ENCODE assay signal across 8 cellular contexts in the genomic region with DNA sequence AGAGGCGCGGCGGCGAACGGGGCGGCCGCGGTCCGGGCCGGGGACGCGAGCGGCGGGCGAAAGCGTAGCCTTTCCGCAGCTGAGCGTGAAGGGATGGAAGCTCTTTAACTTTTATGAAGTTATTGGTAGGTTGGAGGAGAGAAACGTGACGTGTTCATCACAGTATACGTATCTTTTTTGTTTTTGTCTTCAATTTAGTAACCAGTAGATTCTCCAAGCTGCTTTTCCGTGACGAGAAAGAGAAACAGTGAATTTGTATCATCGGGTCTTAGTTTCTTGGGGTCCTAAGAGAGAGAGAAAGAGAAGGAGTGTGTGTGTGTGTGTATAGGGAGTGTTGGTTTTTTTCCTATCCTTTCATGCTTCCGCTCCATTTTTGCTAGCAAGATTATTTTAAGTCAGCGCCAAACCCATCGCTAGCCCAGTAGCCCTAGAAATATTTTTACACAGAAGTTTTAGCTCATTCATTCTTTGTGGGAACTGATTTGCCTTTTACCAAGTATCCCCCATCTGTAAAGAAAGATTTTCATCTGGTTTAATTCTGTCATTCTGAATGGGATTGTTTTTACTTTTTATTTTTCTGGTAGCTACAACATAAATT. TPM values are rescaled to one million over a fixed set of nuclear protein-coding genes. Genes with fewer than 3 reads are reported as not detected.
A peak's percentile ranks its signal among the peaks of the same experiment; 100 is the strongest.
DNase-seq lines count a peak whose midpoint lies in the region; ATAC-seq and TF ChIP-seq lines count a peak whose summit lies in the region.

No MANE protein-coding gene starts in this region.

- no peaks in the 10 kb centered on the region for H3K27me3 Mint-ChIP-seq in naive thymus-derived CD4-positive, alpha-beta T cell

- POLR2A ChIA-PET in BJ (lab: Charles Lee), result no interaction called here
- POLR2A ChIA-PET in naive thymus-derived CD4-positive, alpha-beta T cell (lab: Charles Lee), result interaction anchor here (0.6 to 1.9 kb wide), 10 partner anchors 11 to 1052 kb away, joined by 3 to 13 read pairs (median 4); partner anchors contain the start of genes CAPN10, HDLBP and SEPTIN2

- H3K9ac ChIP-seq in HUES64 (ENCODE audit: low read depth, low read length), result peak overlapping the region; percentile 100

- TF ChIP-seq CTCF in BJ (IDR thresholded peaks at IDR 0.05; ENCODE audit: insufficient read depth, low read depth, low read length) (no peak), foreskin keratinocyte (conservative IDR thresholded peaks at IDR 0.05) (no peak)

- CTCF ChIA-PET in BJ (lab: Yijun Ruan, JAX), result interaction anchor here (1.4 to 2.0 kb wide), 2 partner anchors 10 to 11 kb away, joined by 3 to 4 read pairs; no protein-coding TSS in a partner anchor
- CTCF ChIA-PET in naive thymus-derived CD4-positive, alpha-beta T cell (lab: Charles Lee), result interaction anchor here (1.1 kb wide), 1 partner anchor 28 kb away, joined by 5 read pairs; no protein-coding TSS in a partner anchor

- H3K27ac Mint-ChIP-seq in naive thymus-derived CD4-positive, alpha-beta T cell, result peak overlapping the region; percentile 28 to 98 (median 94)

- H3K4me3 ChIP-seq in BJ (ENCODE audit: low read depth, low read length), result peak overlapping the region; percentile 94
- peak overlapping the region; percentile 100 for H3K4me3 ChIP-seq in HUES64 (ENCODE audit: low read length)
- peak overlapping the region; percentile 99 for H3K4me3 ChIP-seq in naive thymus-derived CD4-positive, alpha-beta T cell (ENCODE audit: low read length)

- H3K9me3 ChIP-seq in HUES64 (ENCODE audit: insufficient read depth, low read depth, low read length), result peaks cover 12% of the 10 kb centered on the region
- no peaks in the 10 kb centered on the region for H3K9me3 ChIP-seq in naive thymus-derived CD4-positive, alpha-beta T cell (ENCODE audit: control insufficient read depth in 2 of 3, low read length in 3 of 3)

- peaks cover 0 to 3% (median 0%) of the 10 kb centered on the region in 11 donors for H3K9me3 Mint-ChIP-seq in naive thymus-derived CD4-positive, alpha-beta T cell

- no peaks in the 10 kb centered on the region for H3K27me3 ChIP-seq in BJ (ENCODE audit: control insufficient read depth, insufficient read depth, low read length)
- H3K27me3 ChIP-seq in HUES64 (ENCODE audit: insufficient read depth, low read length), result no peaks in the 10 kb centered on the region
- no peaks in the 10 kb centered on the region for H3K27me3 ChIP-seq in naive thymus-derived CD4-positive, alpha-beta T cell (ENCODE audit: control insufficient read depth in 2 of 2, insufficient read depth in 2 of 2, low read length in 2 of 2)
- no peaks in the 10 kb centered on the region for H3K27me3 ChIP-seq in foreskin keratinocyte

- peak overlapping the region; percentile 100; the same call in 1 of the 2 replicates for H3K27ac ChIP-seq in HUES64 (ENCODE audit: low read depth, low read length)
- peak overlapping the region; percentile 99 for H3K27ac ChIP-seq in naive thymus-derived CD4-positive, alpha-beta T cell (ENCODE audit: low read depth, low read length)
- no peak overlapping the region for H3K27ac ChIP-seq in foreskin keratinocyte

- no peak for ATAC-seq in naive thymus-derived CD4-positive, alpha-beta T cell
- ATAC-seq in foreskin keratinocyte (no peak), GM21526 (IDR thresholded peaks at IDR 0.05; ENCODE audit: low FRiP score, unreplicated experiment) (no peak)

- H3K36me3 ChIP-seq in BJ (ENCODE audit: control insufficient read depth, insufficient read depth, low read length) (peaks cover 9% of the 10 kb centered on the region), HUES64 (ENCODE audit: insufficient read depth, low read length) (peaks cover 35% of the 10 kb centered on the region)
- H3K36me3 ChIP-seq in naive thymus-derived CD4-positive, alpha-beta T cell (ENCODE audit: control insufficient read depth in 2 of 3, insufficient read depth in 3 of 3, low read length in 3 of 3), result peaks cover 0 to 11% (median 0%) of the 10 kb centered on the region in 3 experiments

- peaks cover 45 to 66% (median 60%) of the 10 kb centered on the region in 7 donors for H3K4me1 Mint-ChIP-seq in naive thymus-derived CD4-positive, alpha-beta T cell

- 6% methylated on average over 27 of the region's 27 CpGs for WGBS in HUES64

- DNase-seq in BJ (ENCODE audit: low read depth) (no peak), foreskin keratinocyte (no peak), NCI-H524 treated with DMSO at 0.1 percent for 48 hours (lab: John Stamatoyannopoulos, UW) (no peak), superior temporal gyrus (ENCODE audit: extremely low spot score) (no peak)
- DNase-seq in central memory CD4-positive, alpha-beta T cell, result peak; percentile 52
- peak in 6 of 9 donors; percentile 40 to 74 (median 55) for DNase-seq in naive thymus-derived CD4-positive, alpha-beta T cell

- intact Hi-C loops in naive thymus-derived CD4-positive, alpha-beta T cell (cut with micrococcal nuclease), result loop anchor here (1.0 to 5.0 kb wide), 3 partner anchors 64 to 1051 kb away; partner anchors contain the start of genes CAPN10 (in 1 of the 2), ING5 (in 1 of the 2) and PASK (in 1 of the 2)

- H3K4me1 ChIP-seq in HUES64 (ENCODE audit: insufficient read depth, low read length) (peaks cover 3% of the 10 kb centered on the region; the same call in 1 of the 2 replicates), foreskin keratinocyte (no peaks in the 10 kb centered on the region)
- H3K4me1 ChIP-seq in naive thymus-derived CD4-positive, alpha-beta T cell (ENCODE audit: control insufficient read depth in 2 of 2, insufficient read depth in 2 of 2, low read length in 2 of 2), result peaks cover 26 to 27% of the 10 kb centered on the region in 2 donors

- peaks cover 0 to 18% (median 0%) of the 10 kb centered on the region in 5 donors for H3K36me3 Mint-ChIP-seq in naive thymus-derived CD4-positive, alpha-beta T cell

- H3K4me3 Mint-ChIP-seq in naive thymus-derived CD4-positive, alpha-beta T cell, result peak overlapping the region; percentile 83 to 98 (median 92)

RNA-seq across cellular contexts. Expression of gene ATG4B, which starts 0.7 kb away (rescaled TPM):
- polyA plus RNA-seq in BJ (2011; rRNA removed) (79.8 and 122 TPM in 2 replicates), foreskin keratinocyte (53.9 and 59.1 TPM in 2 replicates)
- 102 and 113 TPM in 2 replicates for polyA minus RNA-seq in BJ (2011; rRNA and poly(A)+ RNA removed)
- polyA plus RNA-seq in HUES64 (2013, experiment 1 of 2), result 53.3 TPM
- 63.5 TPM for polyA plus RNA-seq in HUES64 (2013, experiment 2 of 2)
- total RNA-seq in naive thymus-derived CD4-positive, alpha-beta T cell, result 100 to 1,000 TPM in 2 of 5 experiments, 10 to 100 TPM in 3; 87.2 to 131 (median 95.0) TPM
- 10 to 100 TPM; 49.7 to 59.2 TPM for polyA plus RNA-seq in naive thymus-derived CD4-positive, alpha-beta T cell
- 43.0 and 48.4 TPM in 2 replicates for total RNA-seq in foreskin keratinocyte

RNA-seq across cellular contexts. Expression of gene THAP4, which starts 1.2 kb away (rescaled TPM):
- polyA plus RNA-seq in BJ (2011; rRNA removed) (33.8 and 50.4 TPM in 2 replicates), foreskin keratinocyte (72.4 and 74.7 TPM in 2 replicates)
- 29.6 and 42.4 TPM in 2 replicates for polyA minus RNA-seq in BJ (2011; rRNA and poly(A)+ RNA removed)
- polyA plus RNA-seq in HUES64 (2013, experiment 1 of 2), result 41.8 TPM
- polyA plus RNA-seq in HUES64 (2013, experiment 2 of 2), result 44.4 TPM
- total RNA-seq in naive thymus-derived CD4-positive, alpha-beta T cell, result 10 to 100 TPM; 26.4 to 34.8 (median 28.1) TPM
- 10 to 100 TPM; 30.8 to 56.2 TPM for polyA plus RNA-seq in naive thymus-derived CD4-positive, alpha-beta T cell
- 73.7 and 85.6 TPM in 2 replicates for total RNA-seq in foreskin keratinocyte

RNA-seq across cellular contexts. Expression of gene DTYMK, which starts 48.5 kb away (rescaled TPM):
- polyA plus RNA-seq in BJ (2011; rRNA removed) (29.6 and 43.8 TPM in 2 replicates), foreskin keratinocyte (98.3 and 112 TPM in 2 replicates)
- 9.9 and 13.1 TPM in 2 replicates for polyA minus RNA-seq in BJ (2011; rRNA and poly(A)+ RNA removed)
- 70.5 TPM for polyA plus RNA-seq in HUES64 (2013, experiment 1 of 2)
- polyA plus RNA-seq in HUES64 (2013, experiment 2 of 2), result 62.6 TPM
- total RNA-seq in naive thymus-derived CD4-positive, alpha-beta T cell, result 10 to 100 TPM; 12.0 to 65.7 (median 17.0) TPM
- polyA plus RNA-seq in naive thymus-derived CD4-positive, alpha-beta T cell, result 10 to 100 TPM; 34.9 to 45.7 TPM
- total RNA-seq in foreskin keratinocyte, result 74.9 and 86.9 TPM in 2 replicates

Comparison
In these comparisons a context has a peak if more than half of its experiments do, and no peak if none do; other contexts are left out.
1. DNase-seq: peak in central memory CD4-positive, alpha-beta T cell (single experiment) and naive thymus-derived CD4-positive, alpha-beta T cell (6 of 9); none in BJ (single experiment), foreskin keratinocyte (0 of 2), NCI-H524 treated with DMSO at 0.1 percent for 48 hours (single experiment) and superior temporal gyrus (single experiment).
2. Peak in every context shown above with its lines, with median percentiles within 50 percentile points of each other: H3K4me3 ChIP-seq.